8 cellular contexts compared by ENCODE assay signal in the genomic region with DNA sequence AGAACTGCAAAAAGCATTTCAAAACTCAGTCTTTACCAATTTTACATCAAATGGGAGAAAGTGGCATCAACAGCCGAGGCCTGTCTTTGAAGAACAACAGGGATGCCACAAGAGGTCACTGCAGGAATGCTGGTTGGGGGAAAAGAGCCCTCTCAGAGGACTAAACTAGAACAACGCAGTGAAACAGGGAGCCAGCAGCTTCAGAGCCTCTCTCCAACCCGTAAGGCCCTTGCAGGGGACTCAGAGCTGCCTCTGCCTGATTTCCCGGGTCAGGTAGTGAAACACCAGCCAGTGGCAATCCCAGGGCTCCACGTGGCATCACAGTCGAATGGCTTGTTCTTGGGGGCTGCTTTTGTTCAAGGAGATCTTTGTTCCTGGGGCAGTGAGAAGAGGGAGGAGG. TPM values are rescaled to one million over a fixed set of nuclear protein-coding genes. Genes with fewer than 3 reads are reported as not detected.
DNase-seq lines count a peak whose midpoint lies in the region; ATAC-seq, FAIRE-seq and TF ChIP-seq lines count a peak whose summit lies in the region.

No MANE protein-coding gene starts in this region.

- peak; percentile 82 for ATAC-seq in K562
- ATAC-seq in stimulated activated naive B cell treated with anti-CD40 and anti-IgM and Interleukin-4, amounts not matched to agents 10 μg/mL and 1 μg/mL and 100 μg/mL, for 72 hours (replicated peaks): peak; percentile 91 to 92
- no peak for ATAC-seq in HG03432 (IDR thresholded peaks at IDR 0.05; ENCODE audit: unreplicated experiment)
- ATAC-seq in GM21526 (IDR thresholded peaks at IDR 0.05; ENCODE audit: low FRiP score, unreplicated experiment): no peak

- no peak overlapping the region for H3K4me3 Mint-ChIP-seq in stimulated activated naive B cell treated with anti-CD40 and anti-IgM and Interleukin-4, amounts not matched to agents 10 μg/mL and 1 μg/mL and 100 μg/mL, for 72 hours

- peaks cover 6 to 9% of the 10 kb centered on the region in 2 donors for H3K4me1 Mint-ChIP-seq in stimulated activated naive B cell treated with anti-CD40 and anti-IgM and Interleukin-4, amounts not matched to agents 10 μg/mL and 1 μg/mL and 100 μg/mL, for 72 hours

- TF ChIP-seq EP300 in K562 (IDR thresholded peaks at IDR 0.05; ENCODE audit: low read length): no peak

- H3K27ac Mint-ChIP-seq in stimulated activated naive B cell treated with anti-CD40 and anti-IgM and Interleukin-4, amounts not matched to agents 10 μg/mL and 1 μg/mL and 100 μg/mL, for 72 hours: peak overlapping the region; percentile 66

- H3K36me3 Mint-ChIP-seq in stimulated activated naive B cell treated with anti-CD40 and anti-IgM and Interleukin-4, amounts not matched to agents 10 μg/mL and 1 μg/mL and 100 μg/mL, for 72 hours: no peaks in the 10 kb centered on the region

- no peak for TF ChIP-seq POLR2A in K562 (conservative IDR thresholded peaks at IDR 0.05)

- H3K9me3 ChIP-seq in K562 (replicated peaks; ENCODE audit: control insufficient read depth, insufficient read depth, low read depth, low read length): no peaks in the 10 kb centered on the region

- no peaks in the 10 kb centered on the region for H3K9me1 ChIP-seq in K562 (ENCODE audit: control insufficient read depth, insufficient read depth, low read length)

- no peak overlapping the region for H3K27ac ChIP-seq in K562 (ENCODE audit: extremely low read depth, low read depth, low read length)

- H3K4me3 ChIP-seq in AG09309 (ENCODE audit: control insufficient read depth, low read depth, low read length): no peak overlapping the region
- H3K4me3 ChIP-seq in K562: no peak overlapping the region

- H3K27me3 Mint-ChIP-seq in stimulated activated naive B cell treated with anti-CD40 and anti-IgM and Interleukin-4, amounts not matched to agents 10 μg/mL and 1 μg/mL and 100 μg/mL, for 72 hours: peaks cover 14 to 20% of the 10 kb centered on the region in 2 donors

- FAIRE-seq in K562 (lab: Jason Lieb, UNC): no peak

- no peak overlapping the region for H2AFZ ChIP-seq in K562 (ENCODE audit: low read depth, low read length)

- intact Hi-C loops in K562 (cut with micrococcal nuclease): loop anchor here (5.0 kb wide), 1 partner anchor 605 kb away; no protein-coding TSS in a partner anchor

- H3K4me1 ChIP-seq in K562 (replicated peaks in 1 of 2; ENCODE audit: control insufficient read depth in 2 of 2, insufficient read depth in 2 of 2, low read length in 2 of 2): no peaks in the 10 kb centered on the region

- DNase-seq in AG09309 (ENCODE audit: low read depth): peak; percentile 55
- DNase-seq in GM13976 (ENCODE audit: low spot score): peak; percentile 47
- peak; percentile 46 for DNase-seq in NCI-H2196 treated with DMSO at 0.1 percent for 48 hours (lab: John Stamatoyannopoulos, UW; ENCODE audit: unreplicated experiment)
- peak in 2 of 4 experiments; percentile 29 to 44 for DNase-seq in K562 (ENCODE audit: extremely low read depth in 1 of 4, low spot score in 3 of 4)
- peak; percentile 83 for DNase-seq in iPS-NIHi11 (ENCODE audit: low spot score)
- peak; percentile 58 for DNase-seq in stimulated activated naive B cell treated with anti-CD40 and anti-IgM and Interleukin-4, amounts not matched to agents 10 μg/mL and 1 μg/mL and 100 μg/mL, for 72 hours

- peak; percentile 91 for TF ChIP-seq CTCF in AG09309 (IDR thresholded peaks at IDR 0.05; ENCODE audit: control insufficient read depth, insufficient read depth, low read depth, low read length, missing control alignments)
- TF ChIP-seq CTCF in GM13976 (IDR thresholded peaks at IDR 0.05; ENCODE audit: borderline replicate concordance, control extremely low read depth, extremely low read depth, insufficient read depth, missing control alignments): peak; percentile 53
- TF ChIP-seq CTCF in K562 (IDR thresholded peaks at IDR 0.05 in 2 of 3, conservative IDR thresholded peaks at IDR 0.05 in 1 of 3; ENCODE audit: insufficient read depth in 2 of 3, low read depth in 1 of 3, low read length in 3 of 3): peak; percentile 54 to 63 (median 61)

- H3K36me3 ChIP-seq in K562 (ENCODE audit: control insufficient read depth, insufficient read depth, low read length): no peaks in the 10 kb centered on the region

- H3K79me2 ChIP-seq in K562 (ENCODE audit: control insufficient read depth, insufficient read depth, low read length): no peaks in the 10 kb centered on the region

- no peak overlapping the region for H3K9ac ChIP-seq in K562 (ENCODE audit: insufficient read depth in 1 of 2, low read depth in 2 of 2, low read length in 2 of 2)

- H3K4me2 ChIP-seq in K562 (ENCODE audit: insufficient read depth, low read length): no peak overlapping the region

- TF ChIP-seq RAD21 in K562 (CRISPR knock-in tag; conservative IDR thresholded peaks at IDR 0.05 in 1 of 2, IDR thresholded peaks at IDR 0.05 in 1 of 2): peak; percentile 52 to 75

- in situ Hi-C loops in GM13976 (cut with MboI; ENCODE audit: low sequenced_read_pairs, unreplicated experiment) (no loop called here), K562 (cut with MboI) (no loop called here)

- H4K20me1 ChIP-seq in K562 (replicated peaks; ENCODE audit: control insufficient read depth, insufficient read depth, low read length): no peaks in the 10 kb centered on the region

- BruUV-seq in K562 (replicated peaks; lab: Mats Ljungman, UMichigan): no TSS peak

- no peaks in the 10 kb centered on the region for H3K9me3 Mint-ChIP-seq in stimulated activated naive B cell treated with anti-CD40 and anti-IgM and Interleukin-4, amounts not matched to agents 10 μg/mL and 1 μg/mL and 100 μg/mL, for 72 hours

- 0% methylated on average over 6 of the region's 6 CpGs for WGBS in K562 (ENCODE audit: insufficient coverage, low coverage, missing lambda C conversion rate)

- H3K27me3 ChIP-seq in K562 (ENCODE audit: control insufficient read depth in 2 of 2, insufficient read depth in 2 of 2, low read length in 2 of 2): peaks cover 2 to 5% of the 10 kb centered on the region in 2 experiments; a peak in 2 of 5 replicates

- CTCF ChIA-PET in K562 (lab: Yijun Ruan, JAX; ENCODE audit: low intra/inter-chr PET ratio): no interaction called here

- POLR2A ChIA-PET in K562 (lab: Yijun Ruan, JAX): interaction anchor here (0.6 to 0.7 kb wide), 2 partner anchors 11 to 634 kb away, joined by 3 read pairs; no protein-coding TSS in a partner anchor

TF ChIP-seq in K562, 482 proteins besides CTCF, POLR2A, EP300 and RAD21 (continues in another document):
- no peak for TF ChIP-seq MAZ (CRISPR knock-in tag; conservative IDR thresholded peaks at IDR 0.05 in 1 of 2, IDR thresholded peaks at IDR 0.05 in 1 of 2)
- TF ChIP-seq, protein P1, sequence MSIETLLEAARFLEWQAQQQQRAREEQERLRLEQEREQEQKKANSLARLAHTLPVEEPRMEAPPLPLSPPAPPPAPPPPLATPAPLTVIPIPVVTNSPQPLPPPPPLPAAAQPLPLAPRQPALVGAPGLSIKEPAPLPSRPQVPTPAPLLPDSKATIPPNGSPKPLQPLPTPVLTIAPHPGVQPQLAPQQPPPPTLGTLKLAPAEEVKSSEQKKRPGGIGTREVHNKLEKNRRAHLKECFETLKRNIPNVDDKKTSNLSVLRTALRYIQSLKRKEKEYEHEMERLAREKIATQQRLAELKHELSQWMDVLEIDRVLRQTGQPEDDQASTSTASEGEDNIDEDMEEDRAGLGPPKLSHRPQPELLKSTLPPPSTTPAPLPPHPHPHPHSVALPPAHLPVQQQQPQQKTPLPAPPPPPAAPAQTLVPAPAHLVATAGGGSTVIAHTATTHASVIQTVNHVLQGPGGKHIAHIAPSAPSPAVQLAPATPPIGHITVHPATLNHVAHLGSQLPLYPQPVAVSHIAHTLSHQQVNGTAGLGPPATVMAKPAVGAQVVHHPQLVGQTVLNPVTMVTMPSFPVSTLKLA (conservative IDR thresholded peaks at IDR 0.05): no peak
- no peak for TF ChIP-seq ZNF239 (CRISPR knock-in tag; IDR thresholded peaks at IDR 0.05)
- TF ChIP-seq, protein P2, sequence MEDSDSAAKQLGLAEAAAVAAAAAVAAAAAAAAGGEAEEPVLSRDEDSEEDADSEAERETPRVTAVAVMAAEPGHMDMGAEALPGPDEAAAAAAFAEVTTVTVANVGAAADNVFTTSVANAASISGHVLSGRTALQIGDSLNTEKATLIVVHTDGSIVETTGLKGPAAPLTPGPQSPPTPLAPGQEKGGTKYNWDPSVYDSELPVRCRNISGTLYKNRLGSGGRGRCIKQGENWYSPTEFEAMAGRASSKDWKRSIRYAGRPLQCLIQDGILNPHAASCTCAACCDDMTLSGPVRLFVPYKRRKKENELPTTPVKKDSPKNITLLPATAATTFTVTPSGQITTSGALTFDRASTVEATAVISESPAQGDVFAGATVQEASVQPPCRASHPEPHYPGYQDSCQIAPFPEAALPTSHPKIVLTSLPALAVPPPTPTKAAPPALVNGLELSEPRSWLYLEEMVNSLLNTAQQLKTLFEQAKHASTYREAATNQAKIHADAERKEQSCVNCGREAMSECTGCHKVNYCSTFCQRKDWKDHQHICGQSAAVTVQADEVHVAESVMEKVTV (CRISPR knock-in tag; IDR thresholded peaks at IDR 0.05): 0 out of 2 replicates have a peak, but pooled peaks have one; percentile 15
- TF ChIP-seq BMI1 (IDR thresholded peaks at IDR 0.05; ENCODE audit: low read length): no peak
- TF ChIP-seq STAG1 (CRISPR knock-in tag; IDR thresholded peaks at IDR 0.05; ENCODE audit: borderline replicate concordance): peak; percentile 33; the same call in 1 of the 2 replicates

RNA-seq across cellular contexts. Expression of a gene that starts 55.0 kb away (rescaled TPM):
- not detected in 2 replicates for total RNA-seq in K562 (2011; cell fraction: chromatin; rRNA removed; ENCODE audit: low replicate concordance)
- not detected in 2 replicates for total RNA-seq in K562 (2011; cell fraction: nucleolus; rRNA removed)
- not detected in 2 replicates for total RNA-seq in K562 (2011; cell fraction: nucleoplasm; rRNA removed)
- total RNA-seq in K562 (2014; rRNA removed): not detected in 2 replicates
- total RNA-seq in K562 (2014; rRNA removed; fragmentation: Illumina TruSeq; extraction: Trizol): not detected in 2 replicates
- total RNA-seq in K562 (2015; rRNA removed; fragmentation: Illumina TruSeq; extraction: Trizol): not detected in 2 replicates
- total RNA-seq in K562 (2021): not detected in 2 replicates
- polyA plus RNA-seq in K562 (2011; rRNA removed): not detected in 2 replicates
- polyA plus RNA-seq in K562 (2011; cell fraction: cytosol; rRNA removed): not detected in 2 replicates
- not detected in 2 replicates for polyA plus RNA-seq in K562 (2011; cell fraction: nucleus; rRNA removed)
- not detected in 2 replicates for polyA plus RNA-seq in K562 (2012)
- polyA plus RNA-seq in K562 (2014; fragmentation: Illumina TruSeq; extraction: Trizol): not detected in 2 replicates
- polyA plus RNA-seq in K562 (2014; fragmentation: Nextera tagmentation; extraction: Ambion mirVana): not detected
- polyA plus RNA-seq in K562 (2014; rRNA removed): not detected in 2 replicates
- polyA minus RNA-seq in K562 (2011; rRNA and poly(A)+ RNA removed): not detected in 2 replicates
- polyA minus RNA-seq in K562 (2011; cell fraction: cytosol; rRNA and poly(A)+ RNA removed): not detected in 2 replicates
- polyA minus RNA-seq in K562 (2011; cell fraction: nucleus; rRNA and poly(A)+ RNA removed): not detected in 2 replicates

Comparison
In these comparisons a context has a peak if more than half of its experiments do, and no peak if none do; other contexts are left out.
1. ATAC-seq: peak in K562 (single experiment) and stimulated activated naive B cell treated with anti-CD40 and anti-IgM and Interleukin-4, amounts not matched to agents 10 μg/mL and 1 μg/mL and 100 μg/mL, for 72 hours (2 of 2); none in HG03432 (single experiment) and GM21526 (single experiment).
2. Peak in every context shown above with its lines, with median percentiles within 50 percentile points of each other: CTCF ChIP-seq.